In the genomic region with DNA sequence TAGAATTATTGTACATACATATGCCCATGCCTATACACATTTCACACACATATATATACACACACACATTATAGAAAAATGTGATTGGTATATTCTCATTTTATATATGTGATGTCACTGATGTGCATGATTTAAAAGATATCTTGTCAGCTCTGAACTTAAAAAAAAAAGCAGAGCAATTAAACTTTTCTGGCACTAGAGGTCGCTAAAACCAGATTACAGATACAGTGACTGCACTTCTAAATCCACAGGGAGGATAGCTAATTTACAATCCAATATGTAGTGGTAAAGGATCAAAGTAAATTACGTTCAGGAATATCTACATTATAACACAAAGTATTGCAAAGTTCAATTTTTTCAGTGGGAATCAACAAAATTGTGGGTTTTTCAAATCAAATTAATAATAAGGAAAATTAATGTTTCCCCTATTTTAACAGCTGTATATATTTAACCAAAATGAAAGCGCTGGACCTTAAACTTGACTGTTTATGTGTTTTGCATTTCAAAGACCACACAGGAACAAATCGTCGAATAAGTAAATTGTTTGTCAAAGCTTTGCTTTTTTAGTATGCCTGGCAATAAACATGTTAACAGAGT, we compare ENCODE assay signal across 8 cellular contexts.
DNase-seq lines count a peak whose midpoint lies in the region; ATAC-seq and TF ChIP-seq lines count a peak whose summit lies in the region.

No MANE protein-coding gene starts in this region.

- DNase-seq in AG08396 (ENCODE audit: low spot score), result peak; percentile 1
- peak; percentile 6 for DNase-seq in NCI-H2171 (lab: John Stamatoyannopoulos, UW)
- DNase-seq in cerebellar cortex (ENCODE audit: low spot score), result peak; percentile 22
- DNase-seq in nephron progenitor cell, result no peak
- no peak for DNase-seq in activated T-cell treated with anti-CD3 and anti-CD28 coated beads, Interleukin-2, amount 50 U/mL, for 1 hour
- DNase-seq in NOMO-1 treated with dmso at 0.1 percent for 144 hours (lab: John Stamatoyannopoulos, UW; ENCODE audit: unreplicated experiment), result no peak
- no peak for DNase-seq in nucleus accumbens (lab: John Stamatoyannopoulos, UW)

- no peak overlapping the region for H3K4me3 Mint-ChIP-seq in nephron progenitor cell

- H3K27ac Mint-ChIP-seq in nephron progenitor cell, result no peak overlapping the region

- TF ChIP-seq CTCF in nephron progenitor cell (IDR thresholded peaks at IDR 0.05), result peak; percentile 73

- H3K36me3 Mint-ChIP-seq in nephron progenitor cell (ENCODE audit: low read depth), result no peaks in the 10 kb centered on the region

- no peaks in the 10 kb centered on the region for H3K9me3 Mint-ChIP-seq in nephron progenitor cell

- ATAC-seq in GM21723 (IDR thresholded peaks at IDR 0.05; ENCODE audit: unreplicated experiment), result peak; percentile 66

- peaks cover 7% of the 10 kb centered on the region for H3K27me3 Mint-ChIP-seq in nephron progenitor cell (ENCODE audit: low read depth, poor library complexity)

- H3K4me1 Mint-ChIP-seq in nephron progenitor cell, result no peaks in the 10 kb centered on the region

Comparison
In these comparisons a context has a peak if more than half of its experiments do, and no peak if none do; other contexts are left out.
1. DNase-seq: peak in AG08396 (single experiment), NCI-H2171 (single experiment) and cerebellar cortex (single experiment); none in nephron progenitor cell (single experiment), activated T-cell treated with anti-CD3 and anti-CD28 coated beads, Interleukin-2, amount 50 U/mL, for 1 hour (single experiment), NOMO-1 treated with dmso at 0.1 percent for 144 hours (single experiment) and nucleus accumbens (0 of 56).